8 cellular contexts compared by ENCODE assay signal in the genomic region with DNA sequence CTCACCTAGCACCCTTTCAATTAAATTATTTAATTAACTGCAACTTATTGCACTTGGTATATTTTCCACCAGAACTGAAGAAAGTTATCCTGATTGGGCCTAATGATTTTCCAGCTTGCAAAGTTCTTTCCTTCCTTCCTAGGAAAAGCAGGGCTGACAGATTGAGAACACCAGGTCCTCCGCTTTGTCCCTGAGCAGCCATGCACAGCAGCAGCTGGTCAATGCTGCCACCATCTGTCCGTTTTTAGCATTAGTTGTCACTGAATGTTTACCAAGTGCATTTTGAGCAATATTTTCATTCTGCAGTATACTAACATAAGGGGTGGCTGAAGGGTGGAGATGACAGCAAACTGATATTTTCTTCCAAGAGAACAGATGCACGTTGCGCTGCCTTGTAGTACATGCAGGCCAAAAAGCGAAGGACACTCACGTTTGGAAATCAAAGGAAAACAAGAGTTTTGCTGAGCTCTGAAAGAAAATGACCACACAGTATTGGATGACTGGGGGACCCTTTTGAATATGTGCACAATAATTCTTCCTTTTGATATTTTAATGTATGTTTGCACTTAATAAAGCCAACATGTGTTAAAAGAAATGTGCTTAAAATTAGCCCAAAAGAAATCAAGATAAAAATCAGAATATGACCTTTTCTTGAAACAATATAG.
DNase-seq lines count a peak whose midpoint lies in the region; ATAC-seq and TF ChIP-seq lines count a peak whose summit lies in the region.

No MANE protein-coding gene starts in this region.

- no peak for TF ChIP-seq EP300 in upper lobe of left lung (IDR thresholded peaks at IDR 0.05)

- no peak overlapping the region for H3K4me3 ChIP-seq in kidney epithelial cell (ENCODE audit: low read depth, low read length)
- no peak overlapping the region for H3K4me3 ChIP-seq in upper lobe of left lung

- TF ChIP-seq POLR2A in upper lobe of left lung (IDR thresholded peaks at IDR 0.05), result no peak

- ATAC-seq in GM18907 (IDR thresholded peaks at IDR 0.05; ENCODE audit: unreplicated experiment) (peak; percentile 74), HG03565 (IDR thresholded peaks at IDR 0.05; ENCODE audit: unreplicated experiment) (peak; percentile 81), upper lobe of left lung (ENCODE audit: low FRiP score in 2 of 2) (peak in 1 of 2 donors; percentile 69)

- peak in 10 of 14 donors; percentile 1 to 83 (median 20) for DNase-seq in C1 segment of cervical spinal cord (lab: John Stamatoyannopoulos, UW)
- DNase-seq in NCI-H774 (lab: John Stamatoyannopoulos, UW), result peak; percentile 60
- peak in 44 of 61 donors; percentile 1 to 81 (median 20) for DNase-seq in caudate nucleus (lab: John Stamatoyannopoulos, UW)
- DNase-seq in kidney epithelial cell (ENCODE audit: low read depth), result no peak
- DNase-seq in upper lobe of left lung, result peak in 1 of 2 donors; percentile 47
- no peak for DNase-seq in KG1 (lab: John Stamatoyannopoulos, UW)

- H3K36me3 ChIP-seq in kidney epithelial cell (ENCODE audit: control insufficient read depth, insufficient read depth, low read length), result no peaks in the 10 kb centered on the region
- H3K36me3 ChIP-seq in upper lobe of left lung, result no peaks in the 10 kb centered on the region

- H3K27me3 ChIP-seq in kidney epithelial cell (ENCODE audit: control insufficient read depth, insufficient read depth, low read length) (no peaks in the 10 kb centered on the region), upper lobe of left lung (no peaks in the 10 kb centered on the region)

- peaks cover 0 to 4% (median 3%) of the 10 kb centered on the region in 4 donors for H3K4me1 ChIP-seq in upper lobe of left lung

- no peaks in the 10 kb centered on the region for H3K9me3 ChIP-seq in upper lobe of left lung

- H3K27ac ChIP-seq in caudate nucleus (ENCODE audit: low read depth, low read length) (no peak overlapping the region), upper lobe of left lung (no peak overlapping the region)

- 33 to 37% methylated on average over 6 of the region's 6 CpGs for WGBS in upper lobe of left lung, 2 donors

- TF ChIP-seq CTCF in kidney epithelial cell (IDR thresholded peaks at IDR 0.05; ENCODE audit: insufficient read depth, low read length, poor library complexity, severe bottlenecking), result peak; percentile 87
- TF ChIP-seq CTCF in upper lobe of left lung (IDR thresholded peaks at IDR 0.05), result peak in 4 of 6 experiments; percentile 29 to 63 (median 58)

Comparison
In these comparisons a context has a peak if more than half of its experiments do, and no peak if none do; other contexts are left out.
1. DNase-seq: peak in C1 segment of cervical spinal cord (10 of 14), NCI-H774 (single experiment) and caudate nucleus (44 of 61); none in kidney epithelial cell (single experiment) and KG1 (single experiment).